ENCODE assay signal across 16 cellular contexts in genomic region chr3:171561601-171562323, GRCh38.
A peak's percentile ranks its signal among the peaks of the same experiment; 100 is the strongest.
DNase-seq lines count a peak whose midpoint lies in the region; ATAC-seq and TF ChIP-seq lines count a peak whose summit lies in the region.
"Had no signal": no experiment of that assay in that cellular context is flagged by ENCODE, and none has a peak within 500 bp of the region (broad histone marks: within the 10 kb centered on the region; RNA-seq: fewer than 3 reads in every experiment).

No MANE protein-coding gene starts in this region.

- intact Hi-C loops in natural killer cell (cut with micrococcal nuclease) (loop anchor here (10.0 kb wide), 1 partner anchor 1147 kb away; the partner anchor contains the start of gene CLDN11), left cardiac atrium (cut with DNase I) (loop anchor here in 1 of 2 donors (10.0 kb wide), 2 partner anchors 397 to 597 kb away; no protein-coding TSS in a partner anchor)
- intact Hi-C loops in activated T-helper 2 cell treated with anti-CD3 and anti-CD28 coated beads, Interferon-gamma antibody, Interleukin-2, Interleukin-4, amounts not matched to agents 10 μg/mL and 5 μg/mL and 100 μg/mL, durations not matched to agents 14 hours and 24 hours and 36 hours (cut with micrococcal nuclease), result loop anchor here (1.0 to 5.0 kb wide), 5 partner anchors 44 to 372 kb away; partner anchors contain the start of gene TNIK

- H3K9me3 Mint-ChIP-seq in natural killer cell treated with Interleukin-12 subunit alpha and Interleukin-12 subunit beta and Interleukin-15 and Interleukin-18, amount 100 ng/mL, for 72 hours, result no peaks in the 10 kb centered on the region
- H3K9me3 Mint-ChIP-seq in natural killer cell (no peaks in the 10 kb centered on the region), immature natural killer cell (no peaks in the 10 kb centered on the region)
- peaks cover 7% of the 10 kb centered on the region for H3K9me3 Mint-ChIP-seq in activated T-helper 2 cell treated with anti-CD3 and anti-CD28 coated beads, Interferon-gamma antibody, Interleukin-2, Interleukin-4, amounts not matched to agents 10 μg/mL and 5 μg/mL and 100 μg/mL, durations not matched to agents 14 hours and 24 hours and 36 hours

- ATAC-seq in natural killer cell treated with Interleukin-12 subunit alpha and Interleukin-12 subunit beta and Interleukin-15 and Interleukin-18, amount 100 ng/mL, for 72 hours, result peak in 1 of 2 donors; percentile 53
- ATAC-seq in natural killer cell, result no peak
- ATAC-seq in HG03354 (IDR thresholded peaks at IDR 0.05; ENCODE audit: poor library complexity, severe bottlenecking, unreplicated experiment), result peak; percentile 67
- ATAC-seq in left cardiac atrium, result no peak
- ATAC-seq in GM19452 (IDR thresholded peaks at IDR 0.05; ENCODE audit: unreplicated experiment), result no peak
- ATAC-seq: esophagus mucosa, left lobe of liver had no signal

- no peak for DNase-seq in natural killer cell treated with Interleukin-12 subunit alpha and Interleukin-12 subunit beta and Interleukin-15 and Interleukin-18, amount 100 ng/mL, for 72 hours (ENCODE audit: low spot score)
- no peak for DNase-seq in natural killer cell
- DNase-seq in activated T-helper 2 cell treated with anti-CD3 and anti-CD28 coated beads, Interferon-gamma antibody, Interleukin-2, Interleukin-4, amounts not matched to agents 10 μg/mL and 5 μg/mL and 100 μg/mL, durations not matched to agents 14 hours and 24 hours and 36 hours (ENCODE audit: low spot score), result no peak
- DNase-seq in NCI-H446 treated with DMSO at 0.1 percent for 48 hours (lab: John Stamatoyannopoulos, UW), result no peak
- DNase-seq in left cardiac atrium, result no peak
- no peak for DNase-seq in immature natural killer cell
- DNase-seq: amygdala, colonic mucosa, hippocampal formation, NCI-H2081 treated with DMSO at 0.1 percent for 48 hours, NCI-H774, transverse colon had no signal

- peaks cover 20 to 30% of the 10 kb centered on the region in 2 donors for H3K4me1 Mint-ChIP-seq in natural killer cell treated with Interleukin-12 subunit alpha and Interleukin-12 subunit beta and Interleukin-15 and Interleukin-18, amount 100 ng/mL, for 72 hours (ENCODE audit: low read depth in 2 of 2)
- peaks cover 0 to 7% of the 10 kb centered on the region in 2 donors for H3K4me1 Mint-ChIP-seq in natural killer cell
- H3K4me1 Mint-ChIP-seq in activated T-helper 2 cell treated with anti-CD3 and anti-CD28 coated beads, Interferon-gamma antibody, Interleukin-2, Interleukin-4, amounts not matched to agents 10 μg/mL and 5 μg/mL and 100 μg/mL, durations not matched to agents 14 hours and 24 hours and 36 hours (ENCODE audit: low read depth), result peaks cover 55% of the 10 kb centered on the region
- peaks cover 0 to 3% of the 10 kb centered on the region in 2 donors for H3K4me1 Mint-ChIP-seq in immature natural killer cell

- no peaks in the 10 kb centered on the region for H3K36me3 Mint-ChIP-seq in natural killer cell treated with Interleukin-12 subunit alpha and Interleukin-12 subunit beta and Interleukin-15 and Interleukin-18, amount 100 ng/mL, for 72 hours
- H3K36me3 Mint-ChIP-seq in natural killer cell (no peaks in the 10 kb centered on the region), immature natural killer cell (no peaks in the 10 kb centered on the region)
- H3K36me3 Mint-ChIP-seq in activated T-helper 2 cell treated with anti-CD3 and anti-CD28 coated beads, Interferon-gamma antibody, Interleukin-2, Interleukin-4, amounts not matched to agents 10 μg/mL and 5 μg/mL and 100 μg/mL, durations not matched to agents 14 hours and 24 hours and 36 hours (ENCODE audit: low read depth), result peaks cover 12% of the 10 kb centered on the region

- peak overlapping the region; percentile 68 for H3K4me3 Mint-ChIP-seq in natural killer cell treated with Interleukin-12 subunit alpha and Interleukin-12 subunit beta and Interleukin-15 and Interleukin-18, amount 100 ng/mL, for 72 hours
- H3K4me3 Mint-ChIP-seq in natural killer cell, result no peak overlapping the region
- H3K4me3 Mint-ChIP-seq in activated T-helper 2 cell treated with anti-CD3 and anti-CD28 coated beads, Interferon-gamma antibody, Interleukin-2, Interleukin-4, amounts not matched to agents 10 μg/mL and 5 μg/mL and 100 μg/mL, durations not matched to agents 14 hours and 24 hours and 36 hours (ENCODE audit: low read depth), result peak overlapping the region; percentile 58
- H3K4me3 Mint-ChIP-seq in immature natural killer cell, result no peak overlapping the region

- peak overlapping the region; percentile 86 to 91 for H3K27ac Mint-ChIP-seq in natural killer cell treated with Interleukin-12 subunit alpha and Interleukin-12 subunit beta and Interleukin-15 and Interleukin-18, amount 100 ng/mL, for 72 hours
- H3K27ac Mint-ChIP-seq in natural killer cell (no peak overlapping the region), immature natural killer cell (peak overlapping the region in 1 of 6 donors; percentile 37)
- H3K27ac Mint-ChIP-seq in activated T-helper 2 cell treated with anti-CD3 and anti-CD28 coated beads, Interferon-gamma antibody, Interleukin-2, Interleukin-4, amounts not matched to agents 10 μg/mL and 5 μg/mL and 100 μg/mL, durations not matched to agents 14 hours and 24 hours and 36 hours, result peak overlapping the region; percentile 98

- no peaks in the 10 kb centered on the region for H3K27me3 Mint-ChIP-seq in natural killer cell treated with Interleukin-12 subunit alpha and Interleukin-12 subunit beta and Interleukin-15 and Interleukin-18, amount 100 ng/mL, for 72 hours
- H3K27me3 Mint-ChIP-seq in natural killer cell (ENCODE audit: low read depth in 2 of 2), result no peaks in the 10 kb centered on the region
- H3K27me3 Mint-ChIP-seq in activated T-helper 2 cell treated with anti-CD3 and anti-CD28 coated beads, Interferon-gamma antibody, Interleukin-2, Interleukin-4, amounts not matched to agents 10 μg/mL and 5 μg/mL and 100 μg/mL, durations not matched to agents 14 hours and 24 hours and 36 hours (ENCODE audit: low read depth), result no peaks in the 10 kb centered on the region
- H3K27me3 Mint-ChIP-seq in immature natural killer cell (ENCODE audit: low read depth in 3 of 3), result peaks cover 0 to 8% (median 0%) of the 10 kb centered on the region in 3 donors

- TF ChIP-seq CTCF in natural killer cell (IDR thresholded peaks at IDR 0.05), result no peak

Comparison
In these comparisons a context has a peak if more than half of its experiments do, and no peak if none do; other contexts are left out.
1. H3K27ac Mint-ChIP-seq: peak in natural killer cell treated with Interleukin-12 subunit alpha and Interleukin-12 subunit beta and Interleukin-15 and Interleukin-18, amount 100 ng/mL, for 72 hours (2 of 2) and activated T-helper 2 cell treated with anti-CD3 and anti-CD28 coated beads, Interferon-gamma antibody, Interleukin-2, Interleukin-4, amounts not matched to agents 10 μg/mL and 5 μg/mL and 100 μg/mL, durations not matched to agents 14 hours and 24 hours and 36 hours (single experiment); none in natural killer cell (0 of 2).
2. H3K4me3 Mint-ChIP-seq: peak in natural killer cell treated with Interleukin-12 subunit alpha and Interleukin-12 subunit beta and Interleukin-15 and Interleukin-18, amount 100 ng/mL, for 72 hours (single experiment) and activated T-helper 2 cell treated with anti-CD3 and anti-CD28 coated beads, Interferon-gamma antibody, Interleukin-2, Interleukin-4, amounts not matched to agents 10 μg/mL and 5 μg/mL and 100 μg/mL, durations not matched to agents 14 hours and 24 hours and 36 hours (single experiment); none in natural killer cell (single experiment) and immature natural killer cell (0 of 5).